Comparison of ENCODE assay signal across 22 cellular contexts in the genomic region with DNA sequence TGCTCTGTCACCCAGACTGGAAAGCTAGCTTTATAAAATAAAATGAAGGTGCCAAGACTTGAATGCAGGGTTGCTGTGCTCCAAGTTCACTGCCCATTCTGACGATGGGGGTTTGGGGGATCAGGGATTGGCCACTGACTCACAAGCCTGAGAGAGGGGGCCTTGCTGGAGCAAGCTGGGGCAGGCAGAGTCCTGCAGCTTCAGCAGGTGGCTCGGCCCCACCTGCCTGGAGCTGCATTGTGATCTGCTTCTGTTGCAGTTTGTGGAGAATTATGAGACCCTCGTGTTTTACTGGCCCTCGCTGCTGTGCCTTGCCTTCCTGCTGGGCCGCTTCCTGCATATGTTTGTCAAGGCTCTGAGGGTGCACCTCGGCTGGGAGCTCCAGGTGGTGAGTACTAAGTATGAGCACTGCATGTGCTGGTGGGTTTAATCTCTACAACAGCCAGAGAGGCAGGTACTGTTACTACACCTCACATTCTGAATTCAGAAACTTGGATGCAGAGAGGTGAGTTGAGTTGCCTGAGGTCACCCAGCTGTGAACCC. TPM values are rescaled to one million over a fixed set of nuclear protein-coding genes. Genes with fewer than 3 reads are reported as not detected.
"Had no signal": no experiment of that assay in that cellular context is flagged by ENCODE, and none has a peak within 500 bp of the region (broad histone marks: within the 10 kb centered on the region; RNA-seq: fewer than 3 reads in every experiment).

No MANE protein-coding gene starts in this region.

- H3K27me3 ChIP-seq: esophagus muscularis mucosa, gastroesophageal sphincter, right atrium auricular region, sigmoid colon, transverse colon had no signal

- H3K4me3 Mint-ChIP-seq: mesothelial cell of epicardium; natural killer cell; neural crest cell; stimulated activated naive B cell treated with anti-CD40 and anti-IgM and Interleukin-4, amounts not matched to agents 10 μg/mL and 1 μg/mL and 100 μg/mL, for 72 hours; stimulated activated naive CD8-positive, alpha-beta T cell treated with anti-CD3 and anti-CD28 coated beads, Interleukin-15, amount 100 ng/mL, for 72 hours had no signal

- H3K27ac Mint-ChIP-seq: mesothelial cell of epicardium; natural killer cell; stimulated activated naive B cell treated with anti-CD40 and anti-IgM and Interleukin-4, amounts not matched to agents 10 μg/mL and 1 μg/mL and 100 μg/mL, for 72 hours; stimulated activated naive CD8-positive, alpha-beta T cell treated with anti-CD3 and anti-CD28 coated beads, Interleukin-15, amount 100 ng/mL, for 72 hours had no signal

- ATAC-seq: gastroesophageal sphincter; natural killer cell; stimulated activated naive B cell treated with anti-CD40 and anti-IgM and Interleukin-4, amounts not matched to agents 10 μg/mL and 1 μg/mL and 100 μg/mL, for 72 hours; stimulated activated naive CD8-positive, alpha-beta T cell treated with anti-CD3 and anti-CD28 coated beads, Interleukin-15, amount 100 ng/mL, for 72 hours had no signal

- H3K27me3 Mint-ChIP-seq: stimulated activated naive B cell treated with anti-CD40 and anti-IgM and Interleukin-4, amounts not matched to agents 10 μg/mL and 1 μg/mL and 100 μg/mL, for 72 hours; stimulated activated naive CD8-positive, alpha-beta T cell treated with anti-CD3 and anti-CD28 coated beads, Interleukin-15, amount 100 ng/mL, for 72 hours had no signal

- H3K9me3 ChIP-seq: esophagus muscularis mucosa, gastroesophageal sphincter, right atrium auricular region, sigmoid colon, thoracic aorta, transverse colon had no signal

- H3K4me1 Mint-ChIP-seq: natural killer cell; stimulated activated naive CD8-positive, alpha-beta T cell treated with anti-CD3 and anti-CD28 coated beads, Interleukin-15, amount 100 ng/mL, for 72 hours had no signal

- H3K9me3 Mint-ChIP-seq: mesothelial cell of epicardium; natural killer cell; neural crest cell; stimulated activated naive B cell treated with anti-CD40 and anti-IgM and Interleukin-4, amounts not matched to agents 10 μg/mL and 1 μg/mL and 100 μg/mL, for 72 hours; stimulated activated naive CD8-positive, alpha-beta T cell treated with anti-CD3 and anti-CD28 coated beads, Interleukin-15, amount 100 ng/mL, for 72 hours had no signal

- H3K27ac ChIP-seq: coronary artery, epithelial cell of prostate, esophagus muscularis mucosa, gastroesophageal sphincter, right atrium auricular region, sigmoid colon, skin epidermis, thoracic aorta, transverse colon had no signal

- H3K4me3 ChIP-seq: coronary artery, esophagus muscularis mucosa, gastroesophageal sphincter, right atrium auricular region, sigmoid colon, skin epidermis, thoracic aorta, transverse colon had no signal

- H3K4me1 ChIP-seq: esophagus muscularis mucosa, gastroesophageal sphincter, right atrium auricular region, sigmoid colon, transverse colon had no signal

- DNase-seq: effector CD4-positive, alpha-beta T cell; glutamatergic neuron; kidney glomerular epithelial cell; mammary epithelial cell; natural killer cell; posterior cingulate gyrus; sigmoid colon; stimulated activated CD4-positive, alpha-beta T cell treated with anti-CD3 and anti-CD28 coated beads, Interleukin-2, amount 100 ng/mL, for 24 hours; stimulated activated CD4-positive, alpha-beta T cell treated with anti-CD3 and anti-CD28 coated beads, Interleukin-4, amount 100 ng/mL, for 4 hours; stimulated activated naive B cell treated with anti-CD40 and anti-IgM and Interleukin-4, amounts not matched to agents 10 μg/mL and 1 μg/mL and 100 μg/mL, for 72 hours; stimulated activated naive CD8-positive, alpha-beta T cell treated with anti-CD3 and anti-CD28 coated beads, Interleukin-15, amount 100 ng/mL, for 72 hours; transverse colon had no signal

RNA-seq across cellular contexts. Expression of a gene that starts 31.1 kb away (rescaled TPM):
- total RNA-seq: myocyte had no signal
